20 cellular contexts compared by ENCODE assay signal in genomic region chr10:119162121-119162520, GRCh38. TPM values are rescaled to one million over a fixed set of nuclear protein-coding genes. Genes with fewer than 3 reads are reported as not detected.
DNase-seq lines count a peak whose midpoint lies in the region; ATAC-seq and FAIRE-seq lines count a peak whose summit lies in the region.
"Had no signal": no experiment of that assay in that cellular context is flagged by ENCODE, and none has a peak within 500 bp of the region (broad histone marks: within the 10 kb centered on the region; RNA-seq: fewer than 3 reads in every experiment).

No MANE protein-coding gene starts in this region.

- peaks cover 16% of the 10 kb centered on the region for H3K4me1 ChIP-seq in CD8-positive, alpha-beta memory T cell (ENCODE audit: insufficient read depth, low read length)

- FAIRE-seq in urothelium cell line (lab: Jason Lieb, UNC), result no peak
- FAIRE-seq: frontal cortex, HTR-8/SVneo had no signal

- POLR2A ChIA-PET in CD8-positive, alpha-beta memory T cell (lab: Charles Lee), result no interaction called here

- H3K27me3 ChIP-seq in CD8-positive, alpha-beta memory T cell (ENCODE audit: insufficient read depth, low read length, poor library complexity, severe bottlenecking), result no peaks in the 10 kb centered on the region

- peak overlapping the region in 1 of 7 donors; percentile 44 for H3K4me3 Mint-ChIP-seq in CD8-positive, alpha-beta memory T cell
- peak overlapping the region; percentile 21 for H3K4me3 Mint-ChIP-seq in activated T-helper 17 cell treated with anti-CD3 and anti-CD28 coated beads, Interleukin-2, amount 50 U/mL, for 72 hours
- no peak overlapping the region for H3K4me3 Mint-ChIP-seq in memory B cell

- DNase-seq in CD8-positive, alpha-beta memory T cell, result no peak
- no peak for DNase-seq in memory B cell (ENCODE audit: low spot score in 2 of 2)
- peak; percentile 29 for DNase-seq in renal cortical epithelial cell (ENCODE audit: low read depth)
- no peak for DNase-seq in urothelium cell line (ENCODE audit: low spot score)
- DNase-seq in NCI-H510A (lab: John Stamatoyannopoulos, UW), result no peak
- DNase-seq: activated CD8-positive, alpha-beta memory T cell treated with anti-CD3 and anti-CD28 coated beads for 24 hours; effector CD8-positive, alpha-beta T cell; islet precursor cell; NCI-H1092 treated with DMSO at 0.1 percent for 48 hours; NCI-H2029; NCI-H345 had no signal

- peaks cover 0 to 1% of the 10 kb centered on the region in 2 donors for H3K27me3 Mint-ChIP-seq in CD8-positive, alpha-beta memory T cell
- no peaks in the 10 kb centered on the region for H3K27me3 Mint-ChIP-seq in activated T-helper 17 cell treated with anti-CD3 and anti-CD28 coated beads, Interleukin-2, amount 50 U/mL, for 72 hours
- no peaks in the 10 kb centered on the region for H3K27me3 Mint-ChIP-seq in memory B cell

- peak overlapping the region; percentile 27 for H3K27ac ChIP-seq in CD8-positive, alpha-beta memory T cell (ENCODE audit: low read depth, low read length)

- no peak for ATAC-seq in activated T-helper 17 cell treated with anti-CD3 and anti-CD28 coated beads, Interleukin-2, amount 50 U/mL, for 72 hours (replicated peaks)
- ATAC-seq in memory B cell (ENCODE audit: low read depth) (no peak), GM21447 (IDR thresholded peaks at IDR 0.05; ENCODE audit: unreplicated experiment) (no peak)
- ATAC-seq: activated CD4-positive, CD25-positive, alpha-beta regulatory T cell treated with anti-CD3 and anti-CD28 coated beads, Interleukin-2, amount 50 U/mL, for 24 hours; activated naive CD4-positive, alpha-beta T cell treated with anti-CD3 and anti-CD28 coated beads, Interleukin-2, amount 50 U/mL, for 72 hours; esophagus mucosa; Right ventricle myocardium inferior; sciatic nerve had no signal

- no peak overlapping the region for H3K4me3 ChIP-seq in CD8-positive, alpha-beta memory T cell (ENCODE audit: low read length)

- no peaks in the 10 kb centered on the region for H3K9me3 ChIP-seq in CD8-positive, alpha-beta memory T cell (ENCODE audit: low read length)

- no peaks in the 10 kb centered on the region for H3K36me3 ChIP-seq in CD8-positive, alpha-beta memory T cell (ENCODE audit: insufficient read depth, low read length)

- H3K27ac Mint-ChIP-seq in CD8-positive, alpha-beta memory T cell, result peak overlapping the region in 1 of 8 donors; percentile 33
- H3K27ac Mint-ChIP-seq in activated T-helper 17 cell treated with anti-CD3 and anti-CD28 coated beads, Interleukin-2, amount 50 U/mL, for 72 hours, result peak overlapping the region; percentile 45
- peak overlapping the region; percentile 1 for H3K27ac Mint-ChIP-seq in memory B cell

- peaks cover 0 to 48% (median 3%) of the 10 kb centered on the region in 3 donors for H3K36me3 Mint-ChIP-seq in CD8-positive, alpha-beta memory T cell
- peaks cover 75% of the 10 kb centered on the region for H3K36me3 Mint-ChIP-seq in activated T-helper 17 cell treated with anti-CD3 and anti-CD28 coated beads, Interleukin-2, amount 50 U/mL, for 72 hours (ENCODE audit: low read depth)
- H3K36me3 Mint-ChIP-seq in memory B cell, result peaks cover 18% of the 10 kb centered on the region

- peaks cover 25 to 44% (median 25%) of the 10 kb centered on the region in 3 donors for H3K4me1 Mint-ChIP-seq in CD8-positive, alpha-beta memory T cell
- H3K4me1 Mint-ChIP-seq in activated T-helper 17 cell treated with anti-CD3 and anti-CD28 coated beads, Interleukin-2, amount 50 U/mL, for 72 hours, result peaks cover 21% of the 10 kb centered on the region
- peaks cover 11% of the 10 kb centered on the region for H3K4me1 Mint-ChIP-seq in memory B cell

- no peaks in the 10 kb centered on the region for H3K9me3 Mint-ChIP-seq in CD8-positive, alpha-beta memory T cell
- no peaks in the 10 kb centered on the region for H3K9me3 Mint-ChIP-seq in activated T-helper 17 cell treated with anti-CD3 and anti-CD28 coated beads, Interleukin-2, amount 50 U/mL, for 72 hours
- H3K9me3 Mint-ChIP-seq in memory B cell, result no peaks in the 10 kb centered on the region
- H3K9me3 Mint-ChIP-seq: activated naive CD4-positive, alpha-beta T cell treated with anti-CD3 and anti-CD28 coated beads, Interleukin-2, amount 50 U/mL, for 72 hours had no signal

- CTCF ChIA-PET in CD8-positive, alpha-beta memory T cell (lab: Charles Lee), result no interaction called here

RNA-seq across cellular contexts. Expression of gene SFXN4, which starts 3.4 kb away (rescaled TPM):
- 10 to 100 TPM; 48.2 to 52.3 TPM for total RNA-seq in CD8-positive, alpha-beta memory T cell
- polyA plus RNA-seq in CD8-positive, alpha-beta memory T cell, result 18.6 TPM
- total RNA-seq in activated T-helper 17 cell treated with anti-CD3 and anti-CD28 coated beads, Interleukin-2, amount 50 U/mL, for 72 hours, result 10 to 100 TPM; 20.4 to 38.7 TPM
- total RNA-seq in renal cortical epithelial cell, result 13.1 and 14.2 TPM in 2 replicates

RNA-seq across cellular contexts. Expression of gene PRDX3, which starts 16.5 kb away (rescaled TPM):
- total RNA-seq in CD8-positive, alpha-beta memory T cell, result 100 to 1,000 TPM; 203 to 207 TPM
- polyA plus RNA-seq in CD8-positive, alpha-beta memory T cell, result 83.3 TPM
- total RNA-seq in activated T-helper 17 cell treated with anti-CD3 and anti-CD28 coated beads, Interleukin-2, amount 50 U/mL, for 72 hours, result 100 to 1,000 TPM; 141 to 239 TPM
- 361 and 404 TPM in 2 replicates for total RNA-seq in renal cortical epithelial cell

RNA-seq across cellular contexts. Expression of gene GRK5, which starts 45.2 kb away (rescaled TPM):
- total RNA-seq in CD8-positive, alpha-beta memory T cell, result 10 to 100 TPM; 13.6 to 13.8 TPM
- 7.7 TPM for polyA plus RNA-seq in CD8-positive, alpha-beta memory T cell
- total RNA-seq in activated T-helper 17 cell treated with anti-CD3 and anti-CD28 coated beads, Interleukin-2, amount 50 U/mL, for 72 hours, result 10 to 100 TPM; 18.9 to 28.2 TPM
- 1.1 and 3.0 TPM in 2 replicates for total RNA-seq in renal cortical epithelial cell

RNA-seq across cellular contexts. Expression of gene DENND10, which starts 58.2 kb away (rescaled TPM):
- total RNA-seq in CD8-positive, alpha-beta memory T cell, result 10 to 100 TPM; 23.8 to 24.8 TPM
- polyA plus RNA-seq in CD8-positive, alpha-beta memory T cell, result 51.0 TPM
- 10 to 100 TPM; 15.6 to 32.0 TPM for total RNA-seq in activated T-helper 17 cell treated with anti-CD3 and anti-CD28 coated beads, Interleukin-2, amount 50 U/mL, for 72 hours
- 76.1 and 82.3 TPM in 2 replicates for total RNA-seq in renal cortical epithelial cell
